Comparison of ENCODE assay signal across 1 cellular context in genomic region chr19:1452802-1453524, GRCh38.
TF ChIP-seq lines count a peak whose summit lies in the region.

No MANE protein-coding gene starts in this region.

TF ChIP-seq in HEK293, 187 proteins besides CTCF, POLR2A, EP300 and RAD21 (continued from another document and continues in another):
- TF ChIP-seq ZNF600 (tag by site-specific recombination; IDR thresholded peaks at IDR 0.05) (peak; percentile 36; the same call in 1 of the 2 replicates), HIC1 (tag by site-specific recombination; IDR thresholded peaks at IDR 0.05) (no peak), ZNF280C (tag by site-specific recombination; IDR thresholded peaks at IDR 0.05) (no peak), ZNF768 (tag by site-specific recombination; IDR thresholded peaks at IDR 0.05) (no peak), ZNF221 (tag by site-specific recombination; IDR thresholded peaks at IDR 0.05; ENCODE audit: borderline replicate concordance) (no peak), ZNF658 (tag by site-specific recombination; IDR thresholded peaks at IDR 0.05) (no peak), ZNF202 (tag by site-specific recombination; IDR thresholded peaks at IDR 0.05; ENCODE audit: borderline replicate concordance) (no peak), ZEB2 (tag by site-specific recombination; IDR thresholded peaks at IDR 0.05) (no peak), ZNF416 (tag by site-specific recombination; IDR thresholded peaks at IDR 0.05) (no peak), ZNF214 (tag by site-specific recombination; IDR thresholded peaks at IDR 0.05; ENCODE audit: borderline replicate concordance) (no peak), ZNF114 (tag by site-specific recombination; IDR thresholded peaks at IDR 0.05) (no peak), ZNF155 (tag by site-specific recombination; IDR thresholded peaks at IDR 0.05) (no peak), ZSCAN30 (tag by site-specific recombination; IDR thresholded peaks at IDR 0.05) (no peak), ZNF140 (tag by site-specific recombination; IDR thresholded peaks at IDR 0.05) (no peak), ZNF362 (tag by site-specific recombination; IDR thresholded peaks at IDR 0.05) (no peak), ZNF423 (tag by site-specific recombination; IDR thresholded peaks at IDR 0.05) (no peak), ZNF184 (tag by site-specific recombination; IDR thresholded peaks at IDR 0.05) (no peak), ZSCAN16 (tag by site-specific recombination; IDR thresholded peaks at IDR 0.05) (no peak), GLI2 (tag by site-specific recombination; IDR thresholded peaks at IDR 0.05; ENCODE audit: borderline replicate concordance, low read depth) (no peak), BCL11B (tag by site-specific recombination; IDR thresholded peaks at IDR 0.05; ENCODE audit: low read depth) (peak; percentile 51; the same call in 1 of the 2 replicates), ZNF426 (tag by site-specific recombination; IDR thresholded peaks at IDR 0.05) (no peak), ZNF133 (tag by site-specific recombination; IDR thresholded peaks at IDR 0.05) (no peak), ZNF558 (tag by site-specific recombination; IDR thresholded peaks at IDR 0.05) (no peak), ZIC2 (tag by site-specific recombination; IDR thresholded peaks at IDR 0.05) (peak; percentile 12), ZNF274 (IDR thresholded peaks at IDR 0.05; ENCODE audit: low read length) (no peak), ZNF274 (tag by site-specific recombination; IDR thresholded peaks at IDR 0.05; ENCODE audit: borderline replicate concordance) (no peak), ZNF350 (tag by site-specific recombination; IDR thresholded peaks at IDR 0.05) (no peak), SP2 (tag by site-specific recombination; IDR thresholded peaks at IDR 0.05) (no peak), ZNF837 (tag by site-specific recombination; IDR thresholded peaks at IDR 0.05) (no peak), HOXC10 (CRISPR knock-in tag; IDR thresholded peaks at IDR 0.05) (no peak), RBAK (tag by site-specific recombination; IDR thresholded peaks at IDR 0.05) (no peak), ZNF677 (tag by site-specific recombination; IDR thresholded peaks at IDR 0.05) (no peak), ZNF10 (tag by site-specific recombination; IDR thresholded peaks at IDR 0.05) (no peak), ZNF394 (tag by site-specific recombination; IDR thresholded peaks at IDR 0.05; ENCODE audit: borderline replicate concordance) (peak; percentile 72), ZBTB10 (tag by site-specific recombination; IDR thresholded peaks at IDR 0.05) (no peak), ZFP69B (tag by site-specific recombination; IDR thresholded peaks at IDR 0.05) (peak; percentile 88), REST (tag by site-specific recombination; IDR thresholded peaks at IDR 0.05) (no peak), ZNF791 (tag by site-specific recombination; IDR thresholded peaks at IDR 0.05) (no peak), ZNF132 (tag by site-specific recombination; IDR thresholded peaks at IDR 0.05; ENCODE audit: borderline replicate concordance) (no peak), ZFP41 (tag by site-specific recombination; IDR thresholded peaks at IDR 0.05; ENCODE audit: borderline replicate concordance) (no peak), ZBTB21 (tag by site-specific recombination; IDR thresholded peaks at IDR 0.05) (no peak), ZBTB8A (tag by site-specific recombination; IDR thresholded peaks at IDR 0.05) (peak; percentile 29; the same call in 1 of the 2 replicates), ZNF175 (tag by site-specific recombination; IDR thresholded peaks at IDR 0.05) (no peak), ZNF629 (tag by site-specific recombination; IDR thresholded peaks at IDR 0.05) (no peak), ZNF292 (tag by site-specific recombination; IDR thresholded peaks at IDR 0.05; ENCODE audit: borderline replicate concordance, low read depth) (no peak), ATF2 (tag by site-specific recombination; IDR thresholded peaks at IDR 0.05; ENCODE audit: low read depth) (no peak), ZNF324 (tag by site-specific recombination; IDR thresholded peaks at IDR 0.05) (no peak), ZSCAN23 (tag by site-specific recombination; IDR thresholded peaks at IDR 0.05) (no peak), ZNF518A (tag by site-specific recombination; conservative IDR thresholded peaks at IDR 0.05; ENCODE audit: low read depth) (no peak), GLIS2 (tag by site-specific recombination; IDR thresholded peaks at IDR 0.05) (peak; percentile 34), ZNF529 (tag by site-specific recombination; IDR thresholded peaks at IDR 0.05; ENCODE audit: insufficient replicate concordance) (no peak), SETDB1 (IDR thresholded peaks at IDR 0.05; ENCODE audit: insufficient read length, low read length) (no peak), ZNF785 (tag by site-specific recombination; IDR thresholded peaks at IDR 0.05) (no peak), ZNF223 (tag by site-specific recombination; IDR thresholded peaks at IDR 0.05) (no peak)
